9 cellular contexts compared by ENCODE assay signal in genomic region chr14:44316647-44317432, GRCh38.
DNase-seq lines count a peak whose midpoint lies in the region; ATAC-seq, FAIRE-seq and TF ChIP-seq lines count a peak whose summit lies in the region.
"Had no signal": no experiment of that assay in that cellular context is flagged by ENCODE, and none has a peak within 500 bp of the region (broad histone marks: within the 10 kb centered on the region; RNA-seq: fewer than 3 reads in every experiment).

No MANE protein-coding gene starts in this region.

- no peaks in the 10 kb centered on the region for H3K36me3 Mint-ChIP-seq in Calu3 (ENCODE audit: insufficient read depth, unreplicated experiment)
- no peaks in the 10 kb centered on the region for H3K36me3 Mint-ChIP-seq in activated CD4-positive, alpha-beta T cell treated with anti-CD3 and anti-CD28 coated beads, Interleukin-2, amount 10 ng/mL, durations not matched to agents 7 days and 5 days (ENCODE audit: low read depth)

- no peak overlapping the region for H3K4me3 ChIP-seq in NB4 (ENCODE audit: low read depth, low read length)

- CTCF ChIA-PET in Calu3 (lab: Charles Lee), result no interaction called here
- CTCF ChIA-PET in activated CD4-positive, alpha-beta T cell treated with anti-CD3 and anti-CD28 coated beads, Interleukin-2, amount 10 ng/mL, durations not matched to agents 7 days and 5 days (lab: Charles Lee), result no interaction called here

- POLR2A ChIA-PET in activated CD4-positive, alpha-beta T cell treated with anti-CD3 and anti-CD28 coated beads, Interleukin-2, amount 10 ng/mL, durations not matched to agents 7 days and 5 days (lab: Charles Lee), result no interaction called here

- peaks cover 9% of the 10 kb centered on the region for H3K9me3 Mint-ChIP-seq in Calu3 (ENCODE audit: low read depth, unreplicated experiment)
- H3K9me3 Mint-ChIP-seq in activated CD4-positive, alpha-beta T cell treated with anti-CD3 and anti-CD28 coated beads, Interleukin-2, amount 10 ng/mL, durations not matched to agents 7 days and 5 days, result peaks cover 9% of the 10 kb centered on the region

- ATAC-seq in omental fat pad (ENCODE audit: low FRiP score), result peak; percentile 92

- peak; percentile 25 for DNase-seq in Calu3
- DNase-seq in H54 (ENCODE audit: insufficient read length, low spot score), result peak; percentile 30
- peak; percentile 76 for DNase-seq in NB4 (ENCODE audit: low read depth)
- peak; percentile 93 for DNase-seq in astrocyte of the hippocampus (ENCODE audit: low read depth, low spot score)
- DNase-seq in omental fat pad (ENCODE audit: low spot score), result no peak
- no peak for DNase-seq in activated CD4-positive, alpha-beta T cell treated with anti-CD3 and anti-CD28 coated beads, Interleukin-2, amount 10 ng/mL, durations not matched to agents 7 days and 5 days
- DNase-seq in GM19238 (ENCODE audit: insufficient read length, low spot score), result no peak
- DNase-seq in activated effector memory CD4-positive, alpha-beta T cell treated with Interleukin-2 at 50 U/mL for 16 hours, result no peak

- no peak for TF ChIP-seq POLR2A in H54 (IDR thresholded peaks at IDR 0.05; ENCODE audit: low read depth, low read length)
- TF ChIP-seq POLR2A in NB4 (IDR thresholded peaks at IDR 0.05; ENCODE audit: extremely low read depth, insufficient read length), result no peak

- H3K27me3 Mint-ChIP-seq in Calu3 (ENCODE audit: unreplicated experiment), result no peaks in the 10 kb centered on the region
- no peaks in the 10 kb centered on the region for H3K27me3 Mint-ChIP-seq in activated CD4-positive, alpha-beta T cell treated with anti-CD3 and anti-CD28 coated beads, Interleukin-2, amount 10 ng/mL, durations not matched to agents 7 days and 5 days

- TF ChIP-seq CTCF in Calu3 (IDR thresholded peaks at IDR 0.05; ENCODE audit: unreplicated experiment), result no peak
- TF ChIP-seq CTCF in NB4 (IDR thresholded peaks at IDR 0.05; ENCODE audit: low read depth, low read length), result no peak
- no peak for TF ChIP-seq CTCF in omental fat pad (IDR thresholded peaks at IDR 0.05)

- peak; percentile 11 for FAIRE-seq in H54 (lab: Jason Lieb, UNC)
- FAIRE-seq: endometrium had no signal

- no peak overlapping the region for H3K27ac Mint-ChIP-seq in Calu3 (ENCODE audit: unreplicated experiment)
- H3K27ac Mint-ChIP-seq in activated CD4-positive, alpha-beta T cell treated with anti-CD3 and anti-CD28 coated beads, Interleukin-2, amount 10 ng/mL, durations not matched to agents 7 days and 5 days, result no peak overlapping the region

- no peak overlapping the region for H3K4me3 Mint-ChIP-seq in Calu3 (ENCODE audit: low read depth, unreplicated experiment)
- no peak overlapping the region for H3K4me3 Mint-ChIP-seq in activated CD4-positive, alpha-beta T cell treated with anti-CD3 and anti-CD28 coated beads, Interleukin-2, amount 10 ng/mL, durations not matched to agents 7 days and 5 days

- no peaks in the 10 kb centered on the region for H3K4me1 Mint-ChIP-seq in Calu3 (ENCODE audit: low read depth, unreplicated experiment)
- no peaks in the 10 kb centered on the region for H3K4me1 Mint-ChIP-seq in activated CD4-positive, alpha-beta T cell treated with anti-CD3 and anti-CD28 coated beads, Interleukin-2, amount 10 ng/mL, durations not matched to agents 7 days and 5 days

- BruUV-seq in Calu3 (replicated peaks; lab: Mats Ljungman, UMichigan), result no TSS peak

- intact Hi-C loops in Calu3 (cut with micrococcal nuclease; ENCODE audit: unreplicated experiment), result no loop called here

Comparison
In these comparisons a context has a peak if more than half of its experiments do, and no peak if none do; other contexts are left out.
1. DNase-seq: peak in Calu3 (single experiment), H54 (single experiment), NB4 (single experiment) and astrocyte of the hippocampus (single experiment); none in omental fat pad (single experiment), activated CD4-positive, alpha-beta T cell treated with anti-CD3 and anti-CD28 coated beads, Interleukin-2, amount 10 ng/mL, durations not matched to agents 7 days and 5 days (single experiment), GM19238 (single experiment) and activated effector memory CD4-positive, alpha-beta T cell treated with Interleukin-2 at 50 U/mL for 16 hours (single experiment).